Comparison of ENCODE assay signal across 8 cellular contexts in genomic region chr16:4506450-4506849, GRCh38. TPM values are rescaled to one million over a fixed set of nuclear protein-coding genes. Genes with fewer than 3 reads are reported as not detected.
A peak's percentile ranks its signal among the peaks of the same experiment; 100 is the strongest.
DNase-seq lines count a peak whose midpoint lies in the region; ATAC-seq, FAIRE-seq and TF ChIP-seq lines count a peak whose summit lies in the region.

No MANE protein-coding gene starts in this region.

- no TSS peak for BruUV-seq in IMR-90 (replicated peaks; lab: Mats Ljungman, UMichigan)

- H2AK9ac ChIP-seq in IMR-90 (replicated peaks; ENCODE audit: low read depth, low read length, poor library complexity): peak overlapping the region; percentile 43

- no peak for FAIRE-seq in RCC 7860 (lab: Jason Lieb, UNC)
- peak; percentile 61 for FAIRE-seq in urothelium cell line (lab: Jason Lieb, UNC)

- H3K4me3 Mint-ChIP-seq in osteocyte (ENCODE audit: unreplicated experiment): no peak overlapping the region

- DNase-seq in GM06990 (ENCODE audit: extremely low read depth, insufficient read length) (no peak), IMR-90 (peak; percentile 82), RCC 7860 (ENCODE audit: low spot score) (peak; percentile 39), foreskin fibroblast (peak; percentile 75 to 89), osteocyte (ENCODE audit: extremely low spot score, unreplicated experiment) (no peak), urothelium cell line (ENCODE audit: low spot score) (peak; percentile 60)
- peak; percentile 78 for DNase-seq in activated effector memory CD4-positive, alpha-beta T cell treated with anti-CD3 and anti-CD28 coated beads, Interleukin-2, amount 50 U/mL, for 16 hours

- H2BK15ac ChIP-seq in IMR-90 (ENCODE audit: low read depth, low read length): no peak overlapping the region

- peaks cover 8% of the 10 kb centered on the region for H3K4me1 ChIP-seq in IMR-90 (ENCODE audit: control insufficient read depth, insufficient read depth, low read length)

- WGBS in IMR-90 (ENCODE audit: extremely low coverage in 2 of 2, insufficient read length in 1 of 2), 2 experiments: 13% methylated on average over 2 of the region's 3 CpGs; no CpG with 5 or more reads in 1 of the 2 experiments

- no peak overlapping the region for H3K14ac ChIP-seq in IMR-90 (replicated peaks; ENCODE audit: low read depth, low read length)

- no peak overlapping the region for H3K23ac ChIP-seq in IMR-90 (ENCODE audit: low read depth, low read length)

- peaks cover 9 to 66% of the 10 kb centered on the region in 2 experiments for H3K79me1 ChIP-seq in IMR-90 (ENCODE audit: low read depth in 1 of 2, low read length in 2 of 2)

- no peak overlapping the region for H3K27ac Mint-ChIP-seq in osteocyte (ENCODE audit: unreplicated experiment)

- dilution Hi-C loops in IMR-90 (cut with HindIII; ENCODE audit: low sequenced_read_pairs, unreplicated experiment): no loop called here

- no peak overlapping the region for H2BK20ac ChIP-seq in IMR-90 (ENCODE audit: low read depth, low read length)

- peak overlapping the region; percentile 44 for H3K4ac ChIP-seq in IMR-90 (ENCODE audit: low read depth, low read length)

- peaks cover 7% of the 10 kb centered on the region for H3K4me1 Mint-ChIP-seq in osteocyte (ENCODE audit: unreplicated experiment)

- TF ChIP-seq RAD21 in IMR-90 (IDR thresholded peaks at IDR 0.05; ENCODE audit: low read length): peak; percentile 91

- H3K9me3 Mint-ChIP-seq in osteocyte (ENCODE audit: unreplicated experiment): no peaks in the 10 kb centered on the region

- TF ChIP-seq CTCF in GM06990 (IDR thresholded peaks at IDR 0.05; ENCODE audit: insufficient read depth, low read length, poor library complexity, severe bottlenecking) (peak; percentile 77), IMR-90 (conservative IDR thresholded peaks at IDR 0.05; ENCODE audit: low read depth, low read length) (peak; percentile 84), foreskin fibroblast (IDR thresholded peaks at IDR 0.05; ENCODE audit: low read depth, low read length) (peak; percentile 85), osteocyte (IDR thresholded peaks at IDR 0.05) (peak; percentile 87)

- no peak overlapping the region for H2BK120ac ChIP-seq in IMR-90 (ENCODE audit: low read depth, low read length)

- no peak overlapping the region for H3K4me2 ChIP-seq in IMR-90 (ENCODE audit: low read depth, low read length)

- H3K56ac ChIP-seq in IMR-90 (ENCODE audit: extremely low read depth, insufficient read depth, low read length): no peak overlapping the region

- peak overlapping the region; percentile 80 for H2AK5ac ChIP-seq in IMR-90 (ENCODE audit: low read depth, low read length)

- H2BK5ac ChIP-seq in IMR-90 (ENCODE audit: low read depth, low read length, poor library complexity, severe bottlenecking): no peak overlapping the region

- H3K27me3 Mint-ChIP-seq in osteocyte (ENCODE audit: unreplicated experiment): no peaks in the 10 kb centered on the region

- no peak for TF ChIP-seq POLR2A in IMR-90 (IDR thresholded peaks at IDR 0.05; ENCODE audit: low read depth, low read length)

- H4K8ac ChIP-seq in IMR-90 (ENCODE audit: low read depth in 2 of 2, low read length in 2 of 2): peak overlapping the region in 1 of 2 experiments; percentile 71; a peak in 1 of 4 replicates

- H4K20me1 ChIP-seq in IMR-90 (ENCODE audit: insufficient read depth, low read length): peaks cover 11% of the 10 kb centered on the region

- H3K27ac ChIP-seq in IMR-90 (ENCODE audit: insufficient read depth, low read length): no peak overlapping the region

- ATAC-seq in IMR-90 (ENCODE audit: low read depth) (peak; percentile 95), GM19035 (IDR thresholded peaks at IDR 0.05; ENCODE audit: unreplicated experiment) (no peak)

- intact Hi-C loops in IMR-90 (cut with micrococcal nuclease): loop anchor here (1.0 to 2.0 kb wide), 2 partner anchors 42 to 79 kb away; no protein-coding TSS in a partner anchor

- H3K36me3 ChIP-seq in GM06990 (ENCODE audit: control insufficient read depth, insufficient read depth, low read length): peaks cover 31% of the 10 kb centered on the region
- H3K36me3 ChIP-seq in IMR-90 (ENCODE audit: control insufficient read depth, insufficient read depth, low read length): peaks cover 39% of the 10 kb centered on the region

- POLR2A ChIA-PET in IMR-90 (lab: Charles Lee; ENCODE audit: unreplicated experiment): no interaction called here

- peak overlapping the region; percentile 72 for H2AFZ ChIP-seq in IMR-90 (replicated peaks; ENCODE audit: low read length, poor library complexity)

- H3K9ac ChIP-seq in IMR-90 (ENCODE audit: low read depth, low read length): no peak overlapping the region

- H3K18ac ChIP-seq in IMR-90 (ENCODE audit: low read depth, low read length): no peak overlapping the region

- H4K91ac ChIP-seq in IMR-90 (ENCODE audit: insufficient read depth, low read depth, low read length): no peak overlapping the region

- in situ Hi-C loops in IMR-90 (cut with MboI; ENCODE audit: low sequenced_read_pairs): loop anchor here (25.0 kb wide), 1 partner anchor 456 kb away; the partner anchor contains the start of gene SEC14L5

- peaks cover 12% of the 10 kb centered on the region for H3K9me1 ChIP-seq in IMR-90 (ENCODE audit: insufficient read depth, low read length)

- H3K4me3 ChIP-seq in GM06990 (replicated peaks; ENCODE audit: low read depth, low read length) (no peak overlapping the region), IMR-90 (ENCODE audit: insufficient read depth, low read depth, low read length) (no peak overlapping the region), foreskin fibroblast (ENCODE audit: low read depth in 1 of 2, low read length in 2 of 2) (no peak overlapping the region)

- no peaks in the 10 kb centered on the region for H3K9me3 ChIP-seq in IMR-90 (ENCODE audit: control insufficient read depth, insufficient read depth, low read length)

- CTCF ChIA-PET in IMR-90 (lab: Yijun Ruan, JAX): interaction anchor here (0.7 to 2.4 kb wide), 3 partner anchors 42 to 63 kb away, joined by 3 to 7 read pairs (median 4); no protein-coding TSS in a partner anchor

- H3K27me3 ChIP-seq in GM06990 (replicated peaks; ENCODE audit: control insufficient read depth, insufficient read depth, low read length) (no peaks in the 10 kb centered on the region), IMR-90 (ENCODE audit: control insufficient read depth, insufficient read depth, low read length) (no peaks in the 10 kb centered on the region)

- no peak overlapping the region for H4K5ac ChIP-seq in IMR-90 (ENCODE audit: low read depth, low read length)

- H3K36me3 Mint-ChIP-seq in osteocyte (ENCODE audit: unreplicated experiment): peaks cover 6% of the 10 kb centered on the region

TF ChIP-seq in IMR-90, 13 proteins besides CTCF, POLR2A, EP300 and RAD21:
- TF ChIP-seq RCOR1 (IDR thresholded peaks at IDR 0.05; ENCODE audit: insufficient replicate concordance, low read length) (no peak), MXI1 (IDR thresholded peaks at IDR 0.05; ENCODE audit: borderline replicate concordance, low read depth, low read length) (peak; percentile 64; the same call in 1 of the 2 replicates), SMC3 (IDR thresholded peaks at IDR 0.05; ENCODE audit: low read depth, low read length) (peak; percentile 76)

RNA-seq across cellular contexts. Expression of gene HMOX2, which starts 30.3 kb away (rescaled TPM):
- total RNA-seq in IMR-90 (2012; rRNA removed) (91.1 and 98.8 TPM in 2 replicates), osteocyte (47.2 and 47.3 TPM in 2 replicates)
- 93.9 and 109 TPM in 2 replicates for polyA plus RNA-seq in IMR-90 (2012; rRNA removed)
- polyA plus RNA-seq in IMR-90 (2012; cell fraction: cytosol; rRNA removed): 80.5 and 83.7 TPM in 2 replicates
- polyA plus RNA-seq in IMR-90 (2012; cell fraction: nucleus; rRNA removed; ENCODE audit: low replicate concordance): 50.5 and 52.2 TPM in 2 replicates

RNA-seq across cellular contexts. Expression of gene NMRAL1, which starts 32.0 kb away (rescaled TPM):
- total RNA-seq in IMR-90 (2012; rRNA removed): 67.6 and 73.6 TPM in 2 replicates
- 48.6 and 52.4 TPM in 2 replicates for polyA plus RNA-seq in IMR-90 (2012; rRNA removed)
- 62.4 and 64.5 TPM in 2 replicates for polyA plus RNA-seq in IMR-90 (2012; cell fraction: cytosol; rRNA removed)
- polyA plus RNA-seq in IMR-90 (2012; cell fraction: nucleus; rRNA removed; ENCODE audit: low replicate concordance): 50.0 and 61.0 TPM in 2 replicates
- 55.0 and 61.4 TPM in 2 replicates for total RNA-seq in osteocyte

RNA-seq across cellular contexts. Expression of gene CDIP1, which starts 32.1 kb away (rescaled TPM):
- total RNA-seq in IMR-90 (2012; rRNA removed) (4.2 and 4.8 TPM in 2 replicates), osteocyte (28.5 and 28.9 TPM in 2 replicates)
- polyA plus RNA-seq in IMR-90 (2012; rRNA removed): 14.6 and 15.8 TPM in 2 replicates
- 16.9 and 19.7 TPM in 2 replicates for polyA plus RNA-seq in IMR-90 (2012; cell fraction: cytosol; rRNA removed)
- polyA plus RNA-seq in IMR-90 (2012; cell fraction: nucleus; rRNA removed; ENCODE audit: low replicate concordance): 14.2 and 20.5 TPM in 2 replicates

RNA-seq across cellular contexts. Expression of gene C16orf96, which starts 49.7 kb away (rescaled TPM):
- total RNA-seq in IMR-90 (2012; rRNA removed) (not detected in 2 replicates), osteocyte (0.08 and 0.26 TPM in 2 replicates)
- polyA plus RNA-seq in IMR-90 (2012; rRNA removed): not detected in 2 replicates
- polyA plus RNA-seq in IMR-90 (2012; cell fraction: cytosol; rRNA removed): not detected in 2 replicates
- 0.01 TPM in 1 of 2 replicates, not detected in the other for polyA plus RNA-seq in IMR-90 (2012; cell fraction: nucleus; rRNA removed; ENCODE audit: low replicate concordance)

Comparison
In these comparisons a context has a peak if more than half of its experiments do, and no peak if none do; other contexts are left out.
1. DNase-seq: peak in IMR-90 (single experiment), RCC 7860 (single experiment), activated effector memory CD4-positive, alpha-beta T cell treated with anti-CD3 and anti-CD28 coated beads, Interleukin-2, amount 50 U/mL, for 16 hours (single experiment), foreskin fibroblast (2 of 2) and urothelium cell line (single experiment); none in GM06990 (single experiment) and osteocyte (single experiment).
2. Peak in every context shown above with its lines, with median percentiles within 50 percentile points of each other: CTCF ChIP-seq.